Comparison of ENCODE assay signal across 15 cellular contexts in the genomic region with DNA sequence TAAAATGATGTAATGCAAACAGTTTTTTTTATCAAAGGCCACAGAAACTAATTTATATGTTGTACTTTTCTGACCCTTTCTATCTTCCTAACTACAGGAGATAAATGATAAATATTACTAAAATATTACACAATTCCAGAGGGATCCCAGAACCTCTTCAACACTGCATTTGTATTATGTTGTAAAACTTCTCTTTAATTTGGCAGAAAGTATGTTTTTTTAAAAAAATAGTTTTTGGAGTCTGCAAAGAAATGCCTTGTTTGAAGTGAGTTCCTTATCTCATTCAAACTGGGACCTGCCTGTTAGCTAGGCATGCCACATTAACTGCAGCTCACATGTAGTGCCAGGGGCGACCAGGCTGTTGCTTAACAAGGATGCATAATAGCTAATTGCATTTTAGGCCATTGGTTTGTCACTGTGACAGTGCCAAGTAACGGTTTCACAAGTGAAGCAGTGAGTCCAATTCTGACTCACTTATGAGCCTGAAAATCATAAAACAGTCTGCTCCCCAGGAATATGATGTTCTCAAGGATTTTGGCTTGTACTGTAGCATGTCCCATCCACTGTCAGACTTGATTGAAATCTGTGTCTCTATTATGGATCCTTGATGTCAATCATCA.
DNase-seq lines count a peak whose midpoint lies in the region; ATAC-seq, FAIRE-seq and TF ChIP-seq lines count a peak whose summit lies in the region.
"Had no signal": no experiment of that assay in that cellular context is flagged by ENCODE, and none has a peak within 500 bp of the region (broad histone marks: within the 10 kb centered on the region; RNA-seq: fewer than 3 reads in every experiment).

No MANE protein-coding gene starts in this region.

- no peak overlapping the region for H3K27ac ChIP-seq in pancreas
- H3K27ac ChIP-seq in endodermal cell (ENCODE audit: low read depth, low read length) = no peak overlapping the region
- H3K27ac ChIP-seq: neutrophil had no signal

- no peak overlapping the region for H3K4me3 Mint-ChIP-seq in activated CD4-positive, alpha-beta memory T cell treated with anti-CD3 and anti-CD28 coated beads for 36 hours
- H3K4me3 Mint-ChIP-seq in endodermal cell = no peak overlapping the region
- H3K4me3 Mint-ChIP-seq: activated naive CD8-positive, alpha-beta T cell treated with anti-CD3 and anti-CD28 coated beads, Interleukin-2, amount 50 U/mL, for 24 hours; CD4-positive, CD25-positive, alpha-beta regulatory T cell; immature natural killer cell; T-helper 1 cell treated with Interleukin-12 subunit alpha and Interleukin-12 subunit beta and Interleukin-4 antibody, amounts not matched to agents 30 μg/mL and 1 μg/mL, for 36 hours had no signal

- CTCF ChIA-PET in activated CD4-positive, alpha-beta memory T cell treated with anti-CD3 and anti-CD28 coated beads for 36 hours (lab: Charles Lee) = no interaction called here

- no peaks in the 10 kb centered on the region for H3K4me1 ChIP-seq in BE2C
- H3K4me1 ChIP-seq in pancreas = no peaks in the 10 kb centered on the region
- peaks cover 3% of the 10 kb centered on the region for H3K4me1 ChIP-seq in endodermal cell (ENCODE audit: control insufficient read depth, insufficient read depth, low read length)

- FAIRE-seq in pancreas (lab: Jason Lieb, UNC) (no peak), H54 (lab: Jason Lieb, UNC) (no peak)
- FAIRE-seq: endometrium had no signal

- no peak for TF ChIP-seq POLR2A in H54 (IDR thresholded peaks at IDR 0.05; ENCODE audit: low read depth, low read length)

- no peaks in the 10 kb centered on the region for H3K27me3 Mint-ChIP-seq in activated CD4-positive, alpha-beta memory T cell treated with anti-CD3 and anti-CD28 coated beads for 36 hours
- H3K27me3 Mint-ChIP-seq in endodermal cell (ENCODE audit: insufficient read depth) = peaks cover 35% of the 10 kb centered on the region
- H3K27me3 Mint-ChIP-seq: CD4-positive, CD25-positive, alpha-beta regulatory T cell had no signal

- no peaks in the 10 kb centered on the region for H3K9me3 Mint-ChIP-seq in activated CD4-positive, alpha-beta memory T cell treated with anti-CD3 and anti-CD28 coated beads for 36 hours
- H3K9me3 Mint-ChIP-seq in endodermal cell = peaks cover 12% of the 10 kb centered on the region
- H3K9me3 Mint-ChIP-seq: activated naive CD8-positive, alpha-beta T cell treated with anti-CD3 and anti-CD28 coated beads, Interleukin-2, amount 50 U/mL, for 24 hours; CD4-positive, CD25-positive, alpha-beta regulatory T cell; immature natural killer cell; T-helper 1 cell treated with Interleukin-12 subunit alpha and Interleukin-12 subunit beta and Interleukin-4 antibody, amounts not matched to agents 30 μg/mL and 1 μg/mL, for 36 hours had no signal

- H3K4me1 Mint-ChIP-seq in activated CD4-positive, alpha-beta memory T cell treated with anti-CD3 and anti-CD28 coated beads for 36 hours (ENCODE audit: low read depth) = no peaks in the 10 kb centered on the region
- H3K4me1 Mint-ChIP-seq in endodermal cell = peaks cover 10% of the 10 kb centered on the region
- H3K4me1 Mint-ChIP-seq: CD4-positive, CD25-positive, alpha-beta regulatory T cell had no signal

- H3K4me3 ChIP-seq in BE2C (ENCODE audit: low read depth, low read length) (no peak overlapping the region), fibroblast of the aortic adventitia (ENCODE audit: low read depth, low read length) (no peak overlapping the region), pancreas (no peak overlapping the region), endodermal cell (ENCODE audit: low read length) (no peak overlapping the region)
- H3K4me3 ChIP-seq: HAP-1 had no signal

- intact Hi-C loops in pancreas (cut with DNase I) = no loop called here
- intact Hi-C loops in activated CD4-positive, alpha-beta memory T cell treated with anti-CD3 and anti-CD28 coated beads for 36 hours (cut with micrococcal nuclease) = no loop called here

- ATAC-seq in pancreas = peak in 3 of 4 donors; percentile 42 to 56 (median 55)
- ATAC-seq: activated naive CD8-positive, alpha-beta T cell treated with anti-CD3 and anti-CD28 coated beads, Interleukin-2, amount 50 U/mL, for 24 hours had no signal

- DNase-seq in BE2C (peak; percentile 22), NCI-H69 (lab: John Stamatoyannopoulos, UW) (peak; percentile 18), fibroblast of the aortic adventitia (ENCODE audit: low read depth) (peak; percentile 73), pancreas (no peak), H54 (ENCODE audit: insufficient read length, low spot score) (no peak), endodermal cell (no peak), DMS53 treated with DMSO at 0.1 percent for 48 hours (lab: John Stamatoyannopoulos, UW; ENCODE audit: unreplicated experiment) (no peak)
- DNase-seq in activated CD4-positive, alpha-beta memory T cell treated with anti-CD3 and anti-CD28 coated beads for 36 hours = no peak
- DNase-seq: activated naive CD8-positive, alpha-beta T cell treated with anti-CD3 and anti-CD28 coated beads, Interleukin-2, amount 50 U/mL, for 24 hours; CD4-positive, CD25-positive, alpha-beta regulatory T cell; immature natural killer cell had no signal

- no peaks in the 10 kb centered on the region for H3K36me3 ChIP-seq in BE2C
- no peaks in the 10 kb centered on the region for H3K36me3 ChIP-seq in pancreas
- no peaks in the 10 kb centered on the region for H3K36me3 ChIP-seq in endodermal cell (ENCODE audit: control insufficient read depth, insufficient read depth, low read length)
- H3K36me3 ChIP-seq: HAP-1, neutrophil had no signal

- no peak overlapping the region for H3K9ac ChIP-seq in endodermal cell (ENCODE audit: extremely low read depth, low read length, poor library complexity, severe bottlenecking)

- H3K27ac Mint-ChIP-seq in activated CD4-positive, alpha-beta memory T cell treated with anti-CD3 and anti-CD28 coated beads for 36 hours = no peak overlapping the region
- H3K27ac Mint-ChIP-seq in endodermal cell = no peak overlapping the region
- H3K27ac Mint-ChIP-seq: activated naive CD8-positive, alpha-beta T cell treated with anti-CD3 and anti-CD28 coated beads, Interleukin-2, amount 50 U/mL, for 24 hours; CD4-positive, CD25-positive, alpha-beta regulatory T cell; T-helper 1 cell treated with Interleukin-12 subunit alpha and Interleukin-12 subunit beta and Interleukin-4 antibody, amounts not matched to agents 30 μg/mL and 1 μg/mL, for 36 hours had no signal

- 39 to 45% methylated on average over 2 of the region's 2 CpGs for WGBS in pancreas, 2 donors
- 86 to 94% methylated on average over 2 of the region's 2 CpGs for WGBS in endodermal cell (ENCODE audit: insufficient coverage in 1 of 2, insufficient read length in 1 of 2), 2 experiments

- H3K9me3 ChIP-seq in BE2C = no peaks in the 10 kb centered on the region
- H3K9me3 ChIP-seq in pancreas = no peaks in the 10 kb centered on the region
- peaks cover 11% of the 10 kb centered on the region for H3K9me3 ChIP-seq in endodermal cell (ENCODE audit: control insufficient read depth, low read length)
- H3K9me3 ChIP-seq: HAP-1, neutrophil had no signal

- H3K36me3 Mint-ChIP-seq in activated CD4-positive, alpha-beta memory T cell treated with anti-CD3 and anti-CD28 coated beads for 36 hours = no peaks in the 10 kb centered on the region
- no peaks in the 10 kb centered on the region for H3K36me3 Mint-ChIP-seq in endodermal cell (ENCODE audit: low read depth)
- H3K36me3 Mint-ChIP-seq: CD4-positive, CD25-positive, alpha-beta regulatory T cell; immature natural killer cell had no signal

- TF ChIP-seq CTCF in BE2C (IDR thresholded peaks at IDR 0.05; ENCODE audit: low read depth, low read length) (no peak), fibroblast of the aortic adventitia (IDR thresholded peaks at IDR 0.05; ENCODE audit: insufficient read depth, low read length) (no peak), pancreas (IDR thresholded peaks at IDR 0.05) (no peak), endodermal cell (conservative IDR thresholded peaks at IDR 0.05) (no peak)

- POLR2A ChIA-PET in activated CD4-positive, alpha-beta memory T cell treated with anti-CD3 and anti-CD28 coated beads for 36 hours (lab: Charles Lee) = no interaction called here

- H3K27me3 ChIP-seq in BE2C (no peaks in the 10 kb centered on the region; the same call in 1 of the 2 replicates), pancreas (no peaks in the 10 kb centered on the region), endodermal cell (ENCODE audit: control insufficient read depth, insufficient read depth, low read length, poor library complexity, severe bottlenecking) (peaks cover 33% of the 10 kb centered on the region)
- H3K27me3 ChIP-seq: neutrophil had no signal

Comparison
In these comparisons a context has a peak if more than half of its experiments do, and no peak if none do; other contexts are left out.
1. DNase-seq: peak in BE2C (single experiment), NCI-H69 (single experiment) and fibroblast of the aortic adventitia (single experiment); none in pancreas (0 of 6), H54 (single experiment), activated CD4-positive, alpha-beta memory T cell treated with anti-CD3 and anti-CD28 coated beads for 36 hours (single experiment), endodermal cell (single experiment) and DMS53 treated with DMSO at 0.1 percent for 48 hours (single experiment).